ENCODE assay signal across 7 cellular contexts in the genomic region with DNA sequence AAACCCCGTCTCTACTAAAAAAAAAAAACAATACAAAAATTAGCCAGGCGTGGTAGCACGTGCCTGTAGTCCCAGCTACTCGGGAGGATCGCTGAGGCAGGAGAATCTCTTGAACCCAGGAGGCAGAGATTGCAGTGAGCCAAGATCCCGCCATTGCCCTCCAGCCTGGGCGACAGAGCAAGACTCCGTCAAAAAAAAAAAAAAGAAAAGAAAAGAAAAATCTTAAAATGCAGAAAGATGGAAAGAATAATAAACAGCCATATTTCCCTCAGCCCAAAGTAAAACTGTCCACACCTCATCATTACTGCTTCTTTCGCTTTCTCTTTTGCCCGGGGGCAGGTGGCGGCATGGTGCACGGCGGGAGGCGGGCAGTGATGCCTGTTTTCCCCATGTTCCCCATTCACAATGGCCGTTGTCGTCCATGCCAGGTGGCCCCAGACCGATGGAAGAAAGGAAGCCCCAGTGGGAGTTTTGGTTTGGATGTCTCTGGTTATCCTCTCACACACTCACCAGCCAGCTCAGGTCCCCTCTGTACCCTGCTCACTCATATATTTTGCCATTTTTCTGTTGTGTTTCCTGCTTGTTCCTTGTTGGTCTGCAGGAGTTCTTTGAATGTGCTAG. TPM values are rescaled to one million over a fixed set of nuclear protein-coding genes. Genes with fewer than 3 reads are reported as not detected.
DNase-seq lines count a peak whose midpoint lies in the region; ATAC-seq and TF ChIP-seq lines count a peak whose summit lies in the region.

No MANE protein-coding gene starts in this region.

- H3K18ac ChIP-seq in H9 (ENCODE audit: insufficient read length, low read depth, low read length) = no peak overlapping the region

- no peaks in the 10 kb centered on the region for H3K79me1 ChIP-seq in H9 (ENCODE audit: insufficient read depth, low read depth, low read length, poor library complexity, severe bottlenecking)

- WGBS in H9 (ENCODE audit: extremely low coverage, insufficient read length, low lambda C conversion rate) = no CpG with 5 or more reads among the region's 17 CpGs

- no peak overlapping the region for H3K27ac ChIP-seq in GM23338 (ENCODE audit: low read depth)
- no peak overlapping the region for H3K27ac ChIP-seq in H9 (ENCODE audit: insufficient read length, low read depth, low read length)

- no peak overlapping the region for H3K4me3 ChIP-seq in GM23338
- peak overlapping the region; percentile 31 for H3K4me3 ChIP-seq in fibroblast of the aortic adventitia (ENCODE audit: low read depth, low read length)

- no peak overlapping the region for H3T11ph ChIP-seq in H9 (ENCODE audit: low read length)

- peaks cover 10% of the 10 kb centered on the region for H3K9me3 Mint-ChIP-seq in GM23338
- H3K9me3 Mint-ChIP-seq in H9 = peaks cover 7 to 9% of the 10 kb centered on the region in 2 experiments

- H2BK15ac ChIP-seq in H9 (ENCODE audit: low read depth, low read length) = no peak overlapping the region

- H2BK20ac ChIP-seq in H9 (ENCODE audit: low read depth, low read length, poor library complexity, severe bottlenecking) = no peak overlapping the region

- TF ChIP-seq CTCF in GM23338 (conservative IDR thresholded peaks at IDR 0.05; ENCODE audit: low read depth in 2 of 2) = no peak
- TF ChIP-seq CTCF in fibroblast of the aortic adventitia (IDR thresholded peaks at IDR 0.05; ENCODE audit: insufficient read depth, low read length) = no peak
- no peak for TF ChIP-seq CTCF in H9 (conservative IDR thresholded peaks at IDR 0.05)

- H3K4me3 Mint-ChIP-seq in GM23338 = no peak overlapping the region
- H3K4me3 Mint-ChIP-seq in H9 = no peak overlapping the region; a peak in 1 of 5 replicates

- H3K27me3 Mint-ChIP-seq in GM23338 (ENCODE audit: insufficient read depth, low read depth, poor library complexity) = peaks cover 8% of the 10 kb centered on the region
- peaks cover 7% of the 10 kb centered on the region for H3K27me3 Mint-ChIP-seq in H9 (ENCODE audit: low read depth)

- ATAC-seq in GM23338 (no peak), GM19395 (IDR thresholded peaks at IDR 0.05; ENCODE audit: unreplicated experiment) (no peak)

- no peak overlapping the region for H3K4me2 ChIP-seq in GM23338
- no peak overlapping the region for H3K4me2 ChIP-seq in H9 (ENCODE audit: insufficient read depth, insufficient read length, low read length)

- H3K36me3 ChIP-seq in GM23338 (ENCODE audit: insufficient read depth) = no peaks in the 10 kb centered on the region

- no peaks in the 10 kb centered on the region for H3K79me2 ChIP-seq in GM23338 (replicated peaks; ENCODE audit: insufficient read depth)
- H3K79me2 ChIP-seq in H9 (ENCODE audit: insufficient read depth, low read length) = no peaks in the 10 kb centered on the region

- peaks cover 6% of the 10 kb centered on the region; the same call in 1 of the 3 replicates for H3K36me3 Mint-ChIP-seq in GM23338 (ENCODE audit: low read depth)
- H3K36me3 Mint-ChIP-seq in H9 (ENCODE audit: insufficient read depth in 1 of 3, low read depth in 3 of 3) = peaks cover 2 to 11% (median 3%) of the 10 kb centered on the region in 3 experiments; a peak in 6 of 7 replicates

- H2BK120ac ChIP-seq in H9 (ENCODE audit: low read depth, low read length, poor library complexity, severe bottlenecking) = no peak overlapping the region

- no peak overlapping the region for H2BK5ac ChIP-seq in H9 (ENCODE audit: insufficient read length, low read length)

- no peaks in the 10 kb centered on the region for H3K9me3 ChIP-seq in H9 (ENCODE audit: control insufficient read depth, low read depth, low read length)

- H3K23ac ChIP-seq in H9 (ENCODE audit: insufficient read length, low read depth, low read length) = no peak overlapping the region

- H3K4me1 Mint-ChIP-seq in GM23338 (peaks cover 19% of the 10 kb centered on the region; the same call in 2 of the 3 replicates), H9 (peaks cover 30 to 35% of the 10 kb centered on the region in 2 experiments)

- no peak overlapping the region for H2AK5ac ChIP-seq in H9 (ENCODE audit: insufficient read length, low read length)

- no peak overlapping the region for H3K9ac ChIP-seq in H9 (ENCODE audit: extremely low read depth, insufficient read length, low read length)

- peaks cover 10% of the 10 kb centered on the region; the same call in 1 of the 2 replicates for H3F3A ChIP-seq in GM23338 (replicated peaks; ENCODE audit: low read depth)

- H3K9me2 ChIP-seq in GM23338 (ENCODE audit: insufficient read depth) = no peaks in the 10 kb centered on the region

- no peak overlapping the region for H3K4ac ChIP-seq in H9 (ENCODE audit: low read depth, low read length)

- H2BK12ac ChIP-seq in H9 (ENCODE audit: insufficient read length, low read depth, low read length) = no peak overlapping the region

- H3K4me1 ChIP-seq in GM23338 (ENCODE audit: insufficient read depth) (peaks cover 21% of the 10 kb centered on the region), H9 (ENCODE audit: insufficient read depth, low read length) (no peaks in the 10 kb centered on the region)

- no peaks in the 10 kb centered on the region for H3K23me2 ChIP-seq in H9 (ENCODE audit: insufficient read length, low read depth, low read length, poor library complexity, severe bottlenecking)

- no peak overlapping the region for H4K8ac ChIP-seq in H9 (replicated peaks; ENCODE audit: insufficient read length, low read depth, low read length)

- H4K91ac ChIP-seq in H9 (ENCODE audit: insufficient read length, low read depth, low read length) = no peak overlapping the region

- H2AFZ ChIP-seq in GM23338 (peak overlapping the region; percentile 78; the same call in 1 of the 2 replicates), H9 (ENCODE audit: low read length) (no peak overlapping the region)

- H4K20me1 ChIP-seq in GM23338 (replicated peaks; ENCODE audit: insufficient read depth) (no peaks in the 10 kb centered on the region), H9 (ENCODE audit: control insufficient read depth, insufficient read depth, insufficient read length) (no peaks in the 10 kb centered on the region)

- H3K27me3 ChIP-seq in GM23338 (ENCODE audit: insufficient read depth) = no peaks in the 10 kb centered on the region
- no peaks in the 10 kb centered on the region for H3K27me3 ChIP-seq in H9 (ENCODE audit: insufficient read depth, low read length)

- H3K56ac ChIP-seq in H9 (ENCODE audit: insufficient read length, low read depth, low read length) = no peak overlapping the region

- H3K14ac ChIP-seq in H9 (ENCODE audit: insufficient read depth, low read length) = no peak overlapping the region

- no peak overlapping the region for H4K5ac ChIP-seq in H9 (ENCODE audit: insufficient read length, low read depth, low read length)

- no peak for DNase-seq in GM23338 (ENCODE audit: low spot score)
- DNase-seq in activated CD4-positive, alpha-beta T cell treated with anti-CD3 and anti-CD28 coated beads for 1 hour = peak; percentile 19
- DNase-seq in fibroblast of the aortic adventitia (ENCODE audit: low read depth) = no peak
- DNase-seq in stimulated activated naive CD4-positive, alpha-beta T cell (lab: John Stamatoyannopoulos, UW) = peak in 5 of 6 experiments; percentile 7 to 53 (median 23)
- no peak for DNase-seq in HUDEP-2 (lab: John Stamatoyannopoulos, UW; ENCODE audit: unreplicated experiment in 76 of 76)
- DNase-seq in H9 = no peak

- H3K27ac Mint-ChIP-seq in GM23338 (no peak overlapping the region), H9 (peak overlapping the region in 1 of 3 experiments; percentile 85; a peak in 3 of 7 replicates)

TF ChIP-seq in GM23338, 12 proteins besides CTCF, POLR2A, EP300 and RAD21:
- TF ChIP-seq ZNF331 (CRISPR knock-in tag; IDR thresholded peaks at IDR 0.05; ENCODE audit: low read depth) (no peak), STAT1 (IDR thresholded peaks at IDR 0.05; ENCODE audit: unreplicated experiment) (no peak), NANOG (IDR thresholded peaks at IDR 0.05; ENCODE audit: borderline replicate concordance) (no peak)

RNA-seq across cellular contexts. Expression of gene PEMT, which starts 37.0 kb away (rescaled TPM):
- 46.0 and 54.8 TPM in 2 replicates for total RNA-seq in GM23338 (2014; rRNA removed; shearing (Covaris generic))
- polyA plus RNA-seq in GM23338 (2016; fragmentation: Nextera tagmentation; extraction: Ambion mirVana) = 55.2 and 62.7 TPM in 2 replicates
- total RNA-seq in fibroblast of the aortic adventitia (ENCODE audit: low replicate concordance) (9.0 and 28.4 TPM in 2 replicates), H9 (2021) (63.2 and 63.5 TPM in 2 replicates)

RNA-seq across cellular contexts. Expression of gene RAI1, which starts 52.8 kb away (rescaled TPM):
- total RNA-seq in GM23338 (2014; rRNA removed; shearing (Covaris generic)) = 0.87 and 2.1 TPM in 2 replicates
- polyA plus RNA-seq in GM23338 (2016; fragmentation: Nextera tagmentation; extraction: Ambion mirVana) = 0.75 and 0.89 TPM in 2 replicates
- total RNA-seq in fibroblast of the aortic adventitia (ENCODE audit: low replicate concordance) (7.5 and 9.1 TPM in 2 replicates), H9 (2021) (1.5 and 1.9 TPM in 2 replicates)

Comparison
In these comparisons a context has a peak if more than half of its experiments do, and no peak if none do; other contexts are left out.
1. DNase-seq: peak in activated CD4-positive, alpha-beta T cell treated with anti-CD3 and anti-CD28 coated beads for 1 hour (single experiment) and stimulated activated naive CD4-positive, alpha-beta T cell (5 of 6); none in GM23338 (single experiment), fibroblast of the aortic adventitia (single experiment), HUDEP-2 (0 of 76) and H9 (single experiment).